In the genomic region with DNA sequence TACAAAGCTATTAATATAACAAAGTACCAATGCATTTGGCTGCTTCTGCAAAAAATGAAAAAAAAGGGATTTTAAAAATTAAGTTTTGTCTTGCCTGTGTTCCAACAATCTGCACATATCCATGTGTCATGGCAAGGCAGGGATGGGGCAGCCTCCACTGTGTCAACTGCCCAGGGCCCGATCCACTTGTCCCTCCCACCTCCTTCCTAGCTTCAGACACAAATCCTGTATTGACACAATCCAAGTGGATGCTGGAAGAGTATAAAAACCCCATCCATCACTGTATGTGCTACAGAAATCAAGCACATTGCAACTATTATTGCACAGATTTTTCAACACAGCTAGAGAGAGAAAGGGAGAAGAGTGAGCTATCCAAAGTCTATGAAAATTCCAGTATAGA, we compare ENCODE assay signal across 10 cellular contexts.
DNase-seq lines count a peak whose midpoint lies in the region; ATAC-seq, FAIRE-seq and TF ChIP-seq lines count a peak whose summit lies in the region.
"Had no signal": no experiment of that assay in that cellular context is flagged by ENCODE, and none has a peak within 500 bp of the region (broad histone marks: within the 10 kb centered on the region; RNA-seq: fewer than 3 reads in every experiment).

No MANE protein-coding gene starts in this region.

- ATAC-seq in lower lobe of right lung (peak in 1 of 2 donors; percentile 17), foreskin keratinocyte (no peak), GM18861 (IDR thresholded peaks at IDR 0.05; ENCODE audit: unreplicated experiment) (no peak), HepG2 (no peak)

- TF ChIP-seq POLR2A in breast epithelium (IDR thresholded peaks at IDR 0.05) (no peak), HepG2 (IDR thresholded peaks at IDR 0.05; ENCODE audit: insufficient read depth in 1 of 2, low read depth in 2 of 2, low read length in 2 of 2) (no peak)

- H3K27me3 ChIP-seq in breast epithelium = no peaks in the 10 kb centered on the region
- H3K27me3 ChIP-seq in mammary epithelial cell (ENCODE audit: insufficient read depth, low read length) = no peaks in the 10 kb centered on the region
- no peaks in the 10 kb centered on the region for H3K27me3 ChIP-seq in lower lobe of right lung (ENCODE audit: low read depth)
- no peaks in the 10 kb centered on the region for H3K27me3 ChIP-seq in foreskin keratinocyte
- no peaks in the 10 kb centered on the region for H3K27me3 ChIP-seq in HepG2 (ENCODE audit: control insufficient read depth in 1 of 2, insufficient read depth in 2 of 2, low read length in 2 of 2)

- H3K4me1 ChIP-seq in breast epithelium = no peaks in the 10 kb centered on the region
- no peaks in the 10 kb centered on the region for H3K4me1 ChIP-seq in mammary epithelial cell (ENCODE audit: insufficient read depth, low read length)
- peaks cover 41% of the 10 kb centered on the region for H3K4me1 ChIP-seq in lower lobe of right lung
- H3K4me1 ChIP-seq in foreskin keratinocyte = no peaks in the 10 kb centered on the region
- no peaks in the 10 kb centered on the region for H3K4me1 ChIP-seq in HepG2 (ENCODE audit: insufficient read depth, low read length)

- 31% methylated on average over 1 of the region's 1 CpG for WGBS in mammary epithelial cell (ENCODE audit: low coverage, missing lambda C conversion rate)
- 0% methylated on average over 1 of the region's 1 CpG for WGBS in HepG2 (ENCODE audit: low lambda C conversion rate)

- H3K9me3 ChIP-seq in breast epithelium (no peaks in the 10 kb centered on the region), mammary epithelial cell (replicated peaks; ENCODE audit: insufficient read depth, low read length) (no peaks in the 10 kb centered on the region), lower lobe of right lung (no peaks in the 10 kb centered on the region), HepG2 (ENCODE audit: low read length) (no peaks in the 10 kb centered on the region)

- H3K27ac Mint-ChIP-seq in T-helper 2 cell treated with Interferon-gamma antibody and Interleukin-4, amounts not matched to agents 5 μg/mL and 100 μg/mL, for 36 hours = peak overlapping the region; percentile 98

- H4K20me1 ChIP-seq in mammary epithelial cell (ENCODE audit: insufficient read depth, low read length) = no peaks in the 10 kb centered on the region
- H4K20me1 ChIP-seq in HepG2 (ENCODE audit: insufficient read depth, low read length) = no peaks in the 10 kb centered on the region

- no peaks in the 10 kb centered on the region for H3K27me3 Mint-ChIP-seq in T-helper 2 cell treated with Interferon-gamma antibody and Interleukin-4, amounts not matched to agents 5 μg/mL and 100 μg/mL, for 36 hours (ENCODE audit: low read depth)

- H3K4me3 ChIP-seq in breast epithelium = peak overlapping the region; percentile 17 to 22 (median 20)
- no peak overlapping the region for H3K4me3 ChIP-seq in mammary epithelial cell (replicated peaks in 1 of 3; ENCODE audit: insufficient read depth in 1 of 3, low read depth in 2 of 3, low read length in 3 of 3)
- H3K4me3 ChIP-seq in lower lobe of right lung = peak overlapping the region; percentile 45
- no peak overlapping the region for H3K4me3 ChIP-seq in HepG2 (replicated peaks in 1 of 3; ENCODE audit: insufficient read depth in 1 of 3, low read depth in 2 of 3, low read length in 3 of 3)

- TF ChIP-seq EP300 in HepG2 (IDR thresholded peaks at IDR 0.05; ENCODE audit: low read depth in 2 of 2, low read length in 2 of 2) = no peak
- TF ChIP-seq EP300 in HepG2 (CRISPR knock-in tag; IDR thresholded peaks at IDR 0.05; ENCODE audit: borderline replicate concordance) = no peak

- BruUV-seq in mammary epithelial cell (replicated peaks; lab: Mats Ljungman, UMichigan) (no TSS peak), HepG2 (replicated peaks; lab: Mats Ljungman, UMichigan) (no TSS peak)

- H3K27ac ChIP-seq in breast epithelium = no peak overlapping the region
- H3K27ac ChIP-seq in mammary epithelial cell (ENCODE audit: insufficient read depth, low read depth, low read length) = no peak overlapping the region
- peak overlapping the region; percentile 78 for H3K27ac ChIP-seq in lower lobe of right lung
- H3K27ac ChIP-seq in foreskin keratinocyte = no peak overlapping the region
- H3K27ac ChIP-seq in HepG2 (ENCODE audit: extremely low read length, insufficient read depth, low read length) = no peak overlapping the region

- no peak for FAIRE-seq in HepG2 (lab: Jason Lieb, UNC)

- H3K36me3 ChIP-seq in breast epithelium (no peaks in the 10 kb centered on the region), mammary epithelial cell (ENCODE audit: insufficient read depth, low read length) (no peaks in the 10 kb centered on the region), lower lobe of right lung (no peaks in the 10 kb centered on the region), HepG2 (replicated peaks in 1 of 2; ENCODE audit: control insufficient read depth in 1 of 2, insufficient read depth in 2 of 2, low read length in 2 of 2) (no peaks in the 10 kb centered on the region)

- H3K36me3 Mint-ChIP-seq in T-helper 2 cell treated with Interferon-gamma antibody and Interleukin-4, amounts not matched to agents 5 μg/mL and 100 μg/mL, for 36 hours (ENCODE audit: low read depth) = peaks cover 47% of the 10 kb centered on the region

- dilution Hi-C loops in mammary epithelial cell (cut with HindIII; ENCODE audit: low sequenced_read_pairs) = no loop called here

- no peak overlapping the region for H3K4me2 ChIP-seq in mammary epithelial cell (ENCODE audit: insufficient read depth, low read depth, low read length)
- H3K4me2 ChIP-seq in HepG2 (ENCODE audit: low read depth, low read length) = no peak overlapping the region

- CTCF ChIA-PET in mammary epithelial cell (lab: Charles Lee; ENCODE audit: low non-redundant PET) (no interaction called here), HepG2 (lab: Yijun Ruan, JAX; ENCODE audit: low intra/inter-chr PET ratio, low total read pairs) (no interaction called here)

- H3K79me2 ChIP-seq in mammary epithelial cell (ENCODE audit: insufficient read depth, low read length) = no peaks in the 10 kb centered on the region
- H3K79me2 ChIP-seq in HepG2 (ENCODE audit: insufficient read depth, low read length) = no peaks in the 10 kb centered on the region

- intact Hi-C loops in breast epithelium (cut with DNase I; ENCODE audit: low total_unique reads) = no loop called here
- intact Hi-C loops in mammary epithelial cell (cut with micrococcal nuclease) = no loop called here
- intact Hi-C loops in lower lobe of right lung (cut with DNase I) = no loop called here
- intact Hi-C loops in HepG2 (cut with micrococcal nuclease; ENCODE audit: unreplicated experiment) = no loop called here

- H3K9ac ChIP-seq in mammary epithelial cell (ENCODE audit: insufficient read depth, low read length) (no peak overlapping the region), HepG2 (ENCODE audit: insufficient read depth, low read depth, low read length) (no peak overlapping the region)

- TF ChIP-seq RAD21 in HepG2 (CRISPR knock-in tag; IDR thresholded peaks at IDR 0.05) = no peak

- in situ Hi-C loops in mammary epithelial cell (cut with MboI; ENCODE audit: low sequenced_read_pairs in 2 of 2) (no loop called here), HepG2 (cut with HindIII; ENCODE audit: extremely low pct_ligation_motif_present, low pct_unique_long_range_greater_than_20kb) (no loop called here)

- H2AFZ ChIP-seq in mammary epithelial cell (ENCODE audit: low read depth, low read length) (no peak overlapping the region), HepG2 (ENCODE audit: low read length) (no peak overlapping the region)

- H3K9me3 Mint-ChIP-seq in T-helper 2 cell treated with Interferon-gamma antibody and Interleukin-4, amounts not matched to agents 5 μg/mL and 100 μg/mL, for 36 hours = no peaks in the 10 kb centered on the region

- peak overlapping the region; percentile 98 for H3K4me3 Mint-ChIP-seq in T-helper 2 cell treated with Interferon-gamma antibody and Interleukin-4, amounts not matched to agents 5 μg/mL and 100 μg/mL, for 36 hours

- H3K4me1 Mint-ChIP-seq in T-helper 2 cell treated with Interferon-gamma antibody and Interleukin-4, amounts not matched to agents 5 μg/mL and 100 μg/mL, for 36 hours (ENCODE audit: low read depth) = peaks cover 57% of the 10 kb centered on the region

- DNase-seq in breast epithelium (ENCODE audit: low spot score in 2 of 2) (no peak), mammary epithelial cell (no peak), lower lobe of right lung (no peak), foreskin keratinocyte (no peak), NCI-H82 treated with DMSO at 0.1 percent for 48 hours (lab: John Stamatoyannopoulos, UW; ENCODE audit: unreplicated experiment) (no peak), HepG2 (ENCODE audit: low spot score) (no peak)
- no peak for DNase-seq in T-helper 2 cell treated with Interferon-gamma antibody and Interleukin-4, amounts not matched to agents 5 μg/mL and 100 μg/mL, for 36 hours (ENCODE audit: low spot score)
- DNase-seq: cortex of kidney, NCI-H226 had no signal

- TF ChIP-seq CTCF in breast epithelium (IDR thresholded peaks at IDR 0.05) (no peak), mammary epithelial cell (conservative IDR thresholded peaks at IDR 0.05 in 1 of 2, IDR thresholded peaks at IDR 0.05 in 1 of 2; ENCODE audit: extremely low read depth in 1 of 2, insufficient read depth in 1 of 2, low read depth in 1 of 2, low read length in 2 of 2) (no peak), lower lobe of right lung (IDR thresholded peaks at IDR 0.05) (no peak), foreskin keratinocyte (conservative IDR thresholded peaks at IDR 0.05) (no peak), HepG2 (CRISPR knock-in tag; IDR thresholded peaks at IDR 0.05) (no peak)

- POLR2A ChIA-PET in HepG2 (lab: Yijun Ruan, JAX) = no interaction called here

TF ChIP-seq in HepG2, 621 proteins besides CTCF, POLR2A, EP300 and RAD21:
- TF ChIP-seq SKI (IDR thresholded peaks at IDR 0.05; ENCODE audit: partially characterized antibody) (no peak), RARG (CRISPR knock-in tag; IDR thresholded peaks at IDR 0.05; ENCODE audit: low read depth) (no peak), ZNF552 (CRISPR knock-in tag; IDR thresholded peaks at IDR 0.05; ENCODE audit: borderline replicate concordance) (no peak), CBFB (CRISPR knock-in tag; IDR thresholded peaks at IDR 0.05) (no peak)
- TF ChIP-seq, protein P1, sequence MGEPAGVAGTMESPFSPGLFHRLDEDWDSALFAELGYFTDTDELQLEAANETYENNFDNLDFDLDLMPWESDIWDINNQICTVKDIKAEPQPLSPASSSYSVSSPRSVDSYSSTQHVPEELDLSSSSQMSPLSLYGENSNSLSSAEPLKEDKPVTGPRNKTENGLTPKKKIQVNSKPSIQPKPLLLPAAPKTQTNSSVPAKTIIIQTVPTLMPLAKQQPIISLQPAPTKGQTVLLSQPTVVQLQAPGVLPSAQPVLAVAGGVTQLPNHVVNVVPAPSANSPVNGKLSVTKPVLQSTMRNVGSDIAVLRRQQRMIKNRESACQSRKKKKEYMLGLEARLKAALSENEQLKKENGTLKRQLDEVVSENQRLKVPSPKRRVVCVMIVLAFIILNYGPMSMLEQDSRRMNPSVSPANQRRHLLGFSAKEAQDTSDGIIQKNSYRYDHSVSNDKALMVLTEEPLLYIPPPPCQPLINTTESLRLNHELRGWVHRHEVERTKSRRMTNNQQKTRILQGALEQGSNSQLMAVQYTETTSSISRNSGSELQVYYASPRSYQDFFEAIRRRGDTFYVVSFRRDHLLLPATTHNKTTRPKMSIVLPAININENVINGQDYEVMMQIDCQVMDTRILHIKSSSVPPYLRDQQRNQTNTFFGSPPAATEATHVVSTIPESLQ (CRISPR knock-in tag; conservative IDR thresholded peaks at IDR 0.05) = no peak

Comparison
In these comparisons a context has a peak if more than half of its experiments do, and no peak if none do; other contexts are left out.
1. H3K4me3 ChIP-seq: peak in breast epithelium (3 of 3) and lower lobe of right lung (single experiment); none in mammary epithelial cell (0 of 3) and HepG2 (0 of 3).